8 cellular contexts compared by ENCODE assay signal in genomic region chr2:159285433-159285832, GRCh38. TPM values are rescaled to one million over a fixed set of nuclear protein-coding genes. Genes with fewer than 3 reads are reported as not detected.
DNase-seq lines count a peak whose midpoint lies in the region; ATAC-seq and TF ChIP-seq lines count a peak whose summit lies in the region.

No MANE protein-coding gene starts in this region.

- POLR2A ChIA-PET in Caco-2 (lab: Charles Lee), result interaction anchor here (1.1 to 1.2 kb wide), 2 partner anchors 14 to 330 kb away, joined by 7 to 10 read pairs; no protein-coding TSS in a partner anchor

- intact Hi-C loops in Caco-2 (cut with micrococcal nuclease; ENCODE audit: unreplicated experiment), result loop anchor here (5.0 to 10.0 kb wide), 2 partner anchors 381 to 427 kb away; partner anchors contain the start of gene MARCHF7

- H3K9me3 Mint-ChIP-seq in Caco-2 (ENCODE audit: unreplicated experiment) (no peaks in the 10 kb centered on the region), progenitor cell of endocrine pancreas (ENCODE audit: low read depth) (no peaks in the 10 kb centered on the region)

- peaks cover 20% of the 10 kb centered on the region for H3K4me1 Mint-ChIP-seq in Caco-2 (ENCODE audit: low read depth, unreplicated experiment)
- H3K4me1 Mint-ChIP-seq in progenitor cell of endocrine pancreas (ENCODE audit: low read depth), result peaks cover 23% of the 10 kb centered on the region

- CTCF ChIA-PET in Caco-2 (lab: Charles Lee), result interaction anchor here (1.1 kb wide), 1 partner anchor 14 kb away, joined by 7 read pairs; no protein-coding TSS in a partner anchor

- H3K4me3 Mint-ChIP-seq in Caco-2 (ENCODE audit: unreplicated experiment) (peak overlapping the region; percentile 89), progenitor cell of endocrine pancreas (ENCODE audit: low read depth) (peak overlapping the region; percentile 90)

- H3K9me3 ChIP-seq in Caco-2, result no peaks in the 10 kb centered on the region
- no peaks in the 10 kb centered on the region for H3K9me3 ChIP-seq in Peyer's patch

- H3K4me3 ChIP-seq in Caco-2 (ENCODE audit: low read depth, low read length) (peak overlapping the region; percentile 90), Peyer's patch (peak overlapping the region; percentile 67 to 97 (median 85)), epithelial cell of proximal tubule (ENCODE audit: low read depth, low read length) (peak overlapping the region; percentile 94)

- H3K36me3 ChIP-seq in Caco-2 (ENCODE audit: control insufficient read depth, insufficient read depth, low read length) (no peaks in the 10 kb centered on the region; the same call in 1 of the 2 replicates), Peyer's patch (no peaks in the 10 kb centered on the region)

- H3K27me3 ChIP-seq in Caco-2 (replicated peaks; ENCODE audit: control insufficient read depth, insufficient read depth, low read length) (no peaks in the 10 kb centered on the region), Peyer's patch (no peaks in the 10 kb centered on the region)

- BruUV-seq in Caco-2 (replicated peaks; lab: Mats Ljungman, UMichigan), result TSS peak; percentile 48

- H3K27me3 Mint-ChIP-seq in Caco-2 (ENCODE audit: insufficient read depth, unreplicated experiment), result no peaks in the 10 kb centered on the region
- H3K27me3 Mint-ChIP-seq in progenitor cell of endocrine pancreas, result no peaks in the 10 kb centered on the region

- H3K27ac Mint-ChIP-seq in Caco-2 (ENCODE audit: unreplicated experiment) (peak overlapping the region; percentile 78), progenitor cell of endocrine pancreas (peak overlapping the region; percentile 97)

- H3K27ac ChIP-seq in Peyer's patch, result peak overlapping the region in 3 of 4 donors; percentile 63 to 90 (median 78)

- H3K4me1 ChIP-seq in Caco-2 (peaks cover 13% of the 10 kb centered on the region), Peyer's patch (peaks cover 0 to 16% (median 5%) of the 10 kb centered on the region in 4 donors)

- H3K36me3 Mint-ChIP-seq in Caco-2 (ENCODE audit: insufficient read depth, unreplicated experiment) (peaks cover 9% of the 10 kb centered on the region), progenitor cell of endocrine pancreas (ENCODE audit: insufficient read depth) (peaks cover 1% of the 10 kb centered on the region)

- TF ChIP-seq CTCF in Caco-2 (IDR thresholded peaks at IDR 0.05; ENCODE audit: insufficient read depth in 1 of 2, low read depth in 1 of 2, low read length in 1 of 2, severe bottlenecking in 1 of 2, unreplicated experiment in 1 of 2), result no peak
- no peak for TF ChIP-seq CTCF in Peyer's patch (IDR thresholded peaks at IDR 0.05)
- TF ChIP-seq CTCF in epithelial cell of proximal tubule (conservative IDR thresholded peaks at IDR 0.05; ENCODE audit: low read depth, low read length), result no peak
- TF ChIP-seq CTCF in progenitor cell of endocrine pancreas (IDR thresholded peaks at IDR 0.05; ENCODE audit: unreplicated experiment), result no peak

- ATAC-seq in HG03571 (IDR thresholded peaks at IDR 0.05; ENCODE audit: unreplicated experiment), result no peak
- no peak for ATAC-seq in HG02870 (IDR thresholded peaks at IDR 0.05; ENCODE audit: unreplicated experiment)

- DNase-seq in Caco-2 (no peak), Peyer's patch (no peak), epithelial cell of proximal tubule (ENCODE audit: low read depth) (no peak), progenitor cell of endocrine pancreas (ENCODE audit: low spot score, unreplicated experiment) (no peak), NCI-H345 (lab: John Stamatoyannopoulos, UW) (no peak)
- DNase-seq in stimulated activated CD4-positive, alpha-beta T cell treated with anti-CD3 and anti-CD28 coated beads, Interleukin-15, amount 100 ng/mL, for 24 hours, result no peak

- no peak for TF ChIP-seq POLR2A in Peyer's patch (IDR thresholded peaks at IDR 0.05)

RNA-seq across cellular contexts. Expression of gene WDSUB1, which starts 1.1 kb away (rescaled TPM):
- total RNA-seq in Caco-2 (2022), result 15.5 and 16.5 TPM in 2 replicates
- 1 to 10 TPM; 4.0 to 9.9 (median 8.4) TPM for total RNA-seq in Peyer's patch
- total RNA-seq in epithelial cell of proximal tubule, result 2.2 and 5.4 TPM in 2 replicates
- total RNA-seq in progenitor cell of endocrine pancreas, result 13.0 and 14.9 TPM in 2 replicates
